ENCODE assay signal across 8 cellular contexts in the genomic region with DNA sequence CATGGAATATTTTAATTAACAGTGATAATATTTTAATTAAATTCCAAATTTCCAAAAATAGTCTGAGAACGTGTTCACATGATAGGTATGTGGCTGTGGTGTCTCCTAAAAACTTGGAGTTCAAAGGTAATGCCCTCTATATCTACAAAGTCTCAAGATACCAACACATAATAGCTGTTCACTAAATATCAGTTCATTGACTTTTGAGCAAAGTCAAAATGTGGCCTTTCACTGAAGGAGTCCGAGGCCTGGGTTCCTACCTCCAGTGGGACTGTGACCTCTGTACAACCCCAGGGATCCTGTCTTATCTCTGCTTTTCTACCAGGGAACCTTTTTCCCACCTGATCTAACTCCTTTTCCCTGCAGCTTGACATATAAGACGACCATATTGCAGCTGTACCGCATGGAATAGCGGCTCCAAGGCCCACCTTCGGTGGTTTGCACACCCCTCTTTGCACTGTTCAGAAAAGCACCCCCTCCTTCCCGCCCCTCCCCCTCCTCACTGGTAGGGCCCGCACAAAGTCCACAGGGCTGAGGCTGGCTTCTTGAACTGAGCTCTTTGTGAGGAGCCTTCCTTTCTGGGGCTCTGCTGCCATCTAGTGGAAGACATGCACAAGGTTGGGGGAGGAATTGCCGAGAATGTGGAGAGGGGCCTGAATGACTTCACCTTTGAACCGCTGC. TPM values are rescaled to one million over a fixed set of nuclear protein-coding genes. Genes with fewer than 3 reads are reported as not detected.
DNase-seq lines count a peak whose midpoint lies in the region; ATAC-seq and TF ChIP-seq lines count a peak whose summit lies in the region.

No MANE protein-coding gene starts in this region.

- intact Hi-C loops in Right ventricle myocardium superior (cut with DNase I) (loop anchor here (5.0 to 10.0 kb wide), 4 partner anchors 172 to 394 kb away; no protein-coding TSS in a partner anchor), posterior cingulate gyrus (cut with DNase I) (loop anchor here (1.0 to 5.0 kb wide), 4 partner anchors 169 to 391 kb away; no protein-coding TSS in a partner anchor)

- DNase-seq in AG09319 (ENCODE audit: extremely low read depth, low read depth) = peak; percentile 52
- DNase-seq in GM19240 (ENCODE audit: insufficient read length, low spot score) = peak; percentile 75
- peak; percentile 70 for DNase-seq in MV-4-11 (lab: John Stamatoyannopoulos, UW)
- DNase-seq in SW 1271 (lab: John Stamatoyannopoulos, UW) = peak; percentile 71 to 76
- peak; percentile 73 for DNase-seq in activated naive CD8-positive, alpha-beta T cell treated with anti-CD3 and anti-CD28 coated beads, Interleukin-2, amount 50 U/mL, for 16 hours (ENCODE audit: low read depth, low spot score)
- peak; percentile 85 for DNase-seq in Right ventricle myocardium superior
- peak in 9 of 10 donors; percentile 64 to 96 (median 84) for DNase-seq in posterior cingulate gyrus
- peak; percentile 91 for DNase-seq in ureter (ENCODE audit: low spot score)

- ATAC-seq in Right ventricle myocardium superior (ENCODE audit: poor library complexity) = peak; percentile 48

- TF ChIP-seq CTCF in AG09319 (IDR thresholded peaks at IDR 0.05; ENCODE audit: low read depth, low read length) = peak; percentile 94

RNA-seq across cellular contexts. Expression of gene CCND2, which starts 3.1 kb away (rescaled TPM):
- total RNA-seq in Right ventricle myocardium superior = 206 TPM
- total RNA-seq in ureter = 108 TPM

RNA-seq across cellular contexts. Expression of gene TIGAR, which starts 44.3 kb away (rescaled TPM):
- total RNA-seq in Right ventricle myocardium superior (13.6 TPM), ureter (14.3 TPM)

Comparison
In these comparisons a context has a peak if more than half of its experiments do, and no peak if none do; other contexts are left out.
1. Peak in every context shown above with its lines: DNase-seq and ATAC-seq.